Comparison of ENCODE assay signal across 10 cellular contexts in the genomic region with DNA sequence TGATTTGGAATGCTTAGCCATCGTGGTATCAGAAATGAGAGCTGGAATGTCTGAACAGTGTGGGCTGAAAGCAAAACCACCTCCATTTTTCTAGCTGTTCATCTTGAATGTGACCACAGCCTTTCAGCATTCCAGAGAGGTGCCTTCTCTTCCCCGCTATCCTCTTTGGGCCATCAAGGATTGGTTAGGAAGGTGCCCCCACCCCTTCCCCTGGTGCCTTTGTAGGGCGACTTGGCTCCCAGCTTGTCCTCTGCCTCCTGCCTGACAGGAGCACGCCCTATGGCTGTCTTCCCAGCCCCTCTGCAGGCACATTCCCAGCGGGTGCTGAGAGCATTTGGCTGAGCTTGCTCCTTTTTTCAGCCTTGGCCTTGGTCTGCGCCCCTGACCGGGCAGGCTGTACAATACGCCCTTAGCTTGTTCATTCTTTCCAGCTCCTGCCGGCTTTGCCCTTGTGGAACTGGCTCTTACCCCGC.
DNase-seq lines count a peak whose midpoint lies in the region; ATAC-seq and TF ChIP-seq lines count a peak whose summit lies in the region.
"Had no signal": no experiment of that assay in that cellular context is flagged by ENCODE, and none has a peak within 500 bp of the region (broad histone marks: within the 10 kb centered on the region; RNA-seq: fewer than 3 reads in every experiment).

No MANE protein-coding gene starts in this region.

- intact Hi-C loops in sigmoid colon (cut with DNase I) = loop anchor here (1.0 to 5.0 kb wide), 5 partner anchors 25 to 386 kb away; no protein-coding TSS in a partner anchor
- intact Hi-C loops in CD8-positive, alpha-beta T cell (cut with DNase I, micrococcal nuclease) = no loop called here

- DNase-seq in EL (peak; percentile 31), cardiac fibroblast (ENCODE audit: low read depth in 2 of 2) (peak; percentile 51 to 92), islet precursor cell (peak; percentile 63), sigmoid colon (peak; percentile 90)
- DNase-seq in CD8-positive, alpha-beta T cell = no peak
- no peak for DNase-seq in naive thymus-derived CD8-positive, alpha-beta T cell
- DNase-seq: DMS79 treated with DMSO at 0.1 percent for 48 hours, KBM-7 had no signal

- no peak overlapping the region for H3K27ac Mint-ChIP-seq in CD8-positive, alpha-beta T cell
- peak overlapping the region in 5 of 10 donors; percentile 16 to 54 (median 23) for H3K27ac Mint-ChIP-seq in naive thymus-derived CD8-positive, alpha-beta T cell

- TF ChIP-seq POLR2A in sigmoid colon (IDR thresholded peaks at IDR 0.05) = no peak

- peak overlapping the region; percentile 83 to 93 (median 86) for H3K27ac ChIP-seq in sigmoid colon
- H3K27ac ChIP-seq in CD8-positive, alpha-beta T cell (ENCODE audit: low read depth, low read length) = no peak overlapping the region

- H3K4me3 Mint-ChIP-seq in CD8-positive, alpha-beta T cell = no peak overlapping the region
- no peak overlapping the region for H3K4me3 Mint-ChIP-seq in naive thymus-derived CD8-positive, alpha-beta T cell

- H3K27me3 ChIP-seq in sigmoid colon = no peaks in the 10 kb centered on the region
- H3K27me3 ChIP-seq in CD8-positive, alpha-beta T cell (ENCODE audit: insufficient read depth, low read length) = no peaks in the 10 kb centered on the region

- H3K36me3 ChIP-seq in sigmoid colon = no peaks in the 10 kb centered on the region
- H3K36me3 ChIP-seq in CD8-positive, alpha-beta T cell (ENCODE audit: insufficient read depth, low read length) = no peaks in the 10 kb centered on the region

- no peak for TF ChIP-seq EP300 in sigmoid colon (IDR thresholded peaks at IDR 0.05)

- H3K36me3 Mint-ChIP-seq in CD8-positive, alpha-beta T cell = no peaks in the 10 kb centered on the region
- no peaks in the 10 kb centered on the region for H3K36me3 Mint-ChIP-seq in naive thymus-derived CD8-positive, alpha-beta T cell

- WGBS in sigmoid colon, 2 donors = 74 to 82% methylated on average over 10 of the region's 10 CpGs

- POLR2A ChIA-PET in CD8-positive, alpha-beta T cell (lab: Charles Lee) = no interaction called here
- POLR2A ChIA-PET in naive thymus-derived CD8-positive, alpha-beta T cell (lab: Charles Lee) = interaction anchor here (0.8 to 1.7 kb wide), 3 partner anchors 22 to 133 kb away, joined by 3 to 4 read pairs (median 3); no protein-coding TSS in a partner anchor

- H3K4me1 ChIP-seq in sigmoid colon = peaks cover 0 to 73% (median 61%) of the 10 kb centered on the region in 4 donors
- H3K4me1 ChIP-seq in CD8-positive, alpha-beta T cell (ENCODE audit: insufficient read depth, low read length) = peaks cover 27% of the 10 kb centered on the region

- no peaks in the 10 kb centered on the region for H3K27me3 Mint-ChIP-seq in CD8-positive, alpha-beta T cell (ENCODE audit: low read depth)
- H3K27me3 Mint-ChIP-seq in naive thymus-derived CD8-positive, alpha-beta T cell = no peaks in the 10 kb centered on the region

- CTCF ChIA-PET in CD8-positive, alpha-beta T cell (lab: Charles Lee) = interaction anchor here (1.0 to 2.2 kb wide), 4 partner anchors 9 to 127 kb away, joined by 3 to 6 read pairs (median 4); no protein-coding TSS in a partner anchor

- no peak for ATAC-seq in GM19328 (IDR thresholded peaks at IDR 0.05; ENCODE audit: unreplicated experiment)
- ATAC-seq in HG02870 (IDR thresholded peaks at IDR 0.05; ENCODE audit: unreplicated experiment) = no peak
- ATAC-seq in CD8-positive, alpha-beta T cell = no peak
- no peak for ATAC-seq in naive thymus-derived CD8-positive, alpha-beta T cell

- peaks cover 44% of the 10 kb centered on the region for H3K4me1 Mint-ChIP-seq in CD8-positive, alpha-beta T cell (ENCODE audit: low read depth)
- H3K4me1 Mint-ChIP-seq in naive thymus-derived CD8-positive, alpha-beta T cell = peaks cover 16 to 58% (median 50%) of the 10 kb centered on the region in 4 donors

- no peaks in the 10 kb centered on the region for H3K9me3 ChIP-seq in sigmoid colon
- H3K9me3 ChIP-seq in CD8-positive, alpha-beta T cell (ENCODE audit: low read length) = no peaks in the 10 kb centered on the region

- peak overlapping the region in 1 of 2 donors; percentile 6 for H3K4me3 ChIP-seq in cardiac fibroblast (replicated peaks in 1 of 2; ENCODE audit: low read depth in 2 of 2, low read length in 2 of 2)
- peak overlapping the region in 3 of 4 donors; percentile 8 to 23 (median 12) for H3K4me3 ChIP-seq in sigmoid colon
- H3K4me3 ChIP-seq in CD8-positive, alpha-beta T cell (ENCODE audit: low read depth, low read length) = no peak overlapping the region

- TF ChIP-seq CTCF in cardiac fibroblast (IDR thresholded peaks at IDR 0.05; ENCODE audit: low read depth, low read length) (no peak), sigmoid colon (IDR thresholded peaks at IDR 0.05) (no peak)
- no peak for TF ChIP-seq CTCF in CD8-positive, alpha-beta T cell (IDR thresholded peaks at IDR 0.05)

- no peaks in the 10 kb centered on the region for H3K9me3 Mint-ChIP-seq in CD8-positive, alpha-beta T cell
- H3K9me3 Mint-ChIP-seq in naive thymus-derived CD8-positive, alpha-beta T cell = no peaks in the 10 kb centered on the region

Comparison
In these comparisons a context has a peak if more than half of its experiments do, and no peak if none do; other contexts are left out.
1. DNase-seq: peak in EL (single experiment), cardiac fibroblast (2 of 2), islet precursor cell (single experiment) and sigmoid colon (single experiment); none in CD8-positive, alpha-beta T cell (0 of 7) and naive thymus-derived CD8-positive, alpha-beta T cell (0 of 10).